1 cellular context compared by ENCODE assay signal in genomic region chr2:213766465-213766891, GRCh38.
TF ChIP-seq lines count a peak whose summit lies in the region.

No MANE protein-coding gene starts in this region.

TF ChIP-seq in IMR-90, 13 proteins besides CTCF, POLR2A, EP300 and RAD21 (continued from another document):
- no peak for TF ChIP-seq ELK1 (IDR thresholded peaks at IDR 0.05; ENCODE audit: borderline replicate concordance, low read depth, low read length)
- TF ChIP-seq MAZ (IDR thresholded peaks at IDR 0.05; ENCODE audit: borderline replicate concordance, low read depth, low read length), result no peak
- TF ChIP-seq CEBPB (IDR thresholded peaks at IDR 0.05; ENCODE audit: low read depth, low read length), result no peak
